In the genomic region with DNA sequence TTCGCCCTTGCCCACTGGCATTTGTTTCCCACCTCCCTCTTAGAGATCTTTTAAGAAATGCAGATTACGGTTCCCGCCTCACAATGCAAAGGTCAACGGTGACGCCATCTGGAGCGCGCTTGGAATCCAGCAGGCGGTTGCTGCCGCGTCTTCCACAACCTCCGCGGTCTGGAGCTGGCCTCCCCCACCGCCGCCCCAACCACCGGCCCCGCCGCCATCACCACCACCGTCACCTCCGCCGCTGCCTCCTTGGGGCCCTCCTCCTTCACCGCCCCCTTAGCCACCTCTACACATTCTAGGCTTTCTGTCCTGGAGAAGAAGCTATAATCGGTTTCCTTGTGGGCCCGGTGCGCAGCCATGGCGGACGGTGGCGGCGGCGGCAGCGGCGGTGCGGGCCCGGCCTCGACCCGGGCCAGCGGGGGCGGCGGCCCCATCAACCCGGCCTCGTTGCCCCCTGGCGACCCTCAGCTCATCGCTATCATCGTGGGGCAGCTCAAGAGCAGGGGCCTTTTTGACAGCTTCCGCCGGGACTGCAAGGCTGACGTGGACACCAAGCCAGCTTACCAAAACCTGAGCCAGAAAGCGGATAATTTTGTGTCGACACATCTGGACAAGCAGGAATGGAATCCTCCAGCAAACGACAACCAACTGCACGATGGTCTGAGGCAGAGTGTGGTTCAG, we compare ENCODE assay signal across 30 cellular contexts. TPM values are rescaled to one million over a fixed set of nuclear protein-coding genes. Genes with fewer than 3 reads are reported as not detected.
"Had no signal": no experiment of that assay in that cellular context is flagged by ENCODE, and none has a peak within 500 bp of the region (broad histone marks: within the 10 kb centered on the region; RNA-seq: fewer than 3 reads in every experiment).

A gene (plus strand): TSS at position 132 of the 681 bp plus-strand sequence. CDS start 226 bp downstream, at position 358.

- DNase-seq: activated B cell treated with CpG ODN at 0.5 μM for 24 hours; activated CD4-positive, alpha-beta memory T cell treated with anti-CD3 and anti-CD28 coated beads for 36 hours; activated CD4-positive, alpha-beta T cell treated with anti-CD3 and anti-CD28 coated beads for 1 hour; activated CD4-positive, alpha-beta T cell treated with anti-CD3 and anti-CD28 coated beads, Interleukin-2, amount 10 ng/mL, durations not matched to agents 24 days and 14 days; activated CD8-positive, alpha-beta memory T cell treated with anti-CD3 and anti-CD28 coated beads for 24 hours; activated effector memory CD4-positive, alpha-beta T cell treated with anti-CD3 and anti-CD28 coated beads, Interleukin-2, amount 50 U/mL, for 16 hours; activated naive CD4-positive, alpha-beta T cell treated with anti-CD3 and anti-CD28 coated beads, Interleukin-2, amount 10 ng/mL, durations not matched to agents 7 days and 5 days; activated naive CD8-positive, alpha-beta T cell treated with anti-CD3 and anti-CD28 coated beads for 36 hours; activated T-cell treated with anti-CD3 and anti-CD28 coated beads, Interleukin-2, amount 50 U/mL, for 4 hours; brain microvascular endothelial cell; MG63; MV-4-11; NCI-H1092 treated with DMSO at 0.1 percent for 48 hours; NCI-H1417 treated with DMSO at 0.1 percent for 48 hours; NCI-H1694; NCI-H2029 treated with DMSO at 0.1 percent for 48 hours; NCI-H345; NCI-H510A; NCI-H69; PC-3; SHP77; SW 1271 had no signal

- H3K36me3 Mint-ChIP-seq: activated CD4-positive, alpha-beta memory T cell treated with anti-CD3 and anti-CD28 coated beads for 36 hours; activated naive CD4-positive, alpha-beta T cell treated with anti-CD3 and anti-CD28 coated beads, Interleukin-2, amount 10 ng/mL, durations not matched to agents 7 days and 5 days; activated naive CD8-positive, alpha-beta T cell treated with anti-CD3 and anti-CD28 coated beads for 36 hours had no signal

- H3K4me3 ChIP-seq: cardiac muscle cell, MG63, SJSA1 had no signal

- H3K4me1 Mint-ChIP-seq: activated naive CD4-positive, alpha-beta T cell treated with anti-CD3 and anti-CD28 coated beads, Interleukin-2, amount 10 ng/mL, durations not matched to agents 7 days and 5 days had no signal

- H3K9me3 Mint-ChIP-seq: activated B cell treated with CpG ODN at 0.5 μM for 24 hours; activated CD4-positive, alpha-beta memory T cell treated with anti-CD3 and anti-CD28 coated beads for 36 hours; activated CD4-positive, alpha-beta T cell treated with anti-CD3 and anti-CD28 coated beads, Interleukin-2, amount 10 ng/mL, durations not matched to agents 24 days and 14 days; activated naive CD4-positive, alpha-beta T cell treated with anti-CD3 and anti-CD28 coated beads, Interleukin-2, amount 10 ng/mL, durations not matched to agents 7 days and 5 days; activated naive CD8-positive, alpha-beta T cell treated with anti-CD3 and anti-CD28 coated beads for 36 hours; activated T-cell treated with anti-CD3 and anti-CD28 coated beads, Interleukin-2, amount 50 U/mL, for 4 hours; T-helper 2 cell treated with Interferon-gamma antibody and Interleukin-4, amounts not matched to agents 5 μg/mL and 100 μg/mL, for 36 hours had no signal

- H3K4me3 Mint-ChIP-seq: activated B cell treated with CpG ODN at 0.5 μM for 24 hours; activated CD4-positive, alpha-beta memory T cell treated with anti-CD3 and anti-CD28 coated beads for 36 hours; activated CD4-positive, alpha-beta T cell treated with anti-CD3 and anti-CD28 coated beads, Interleukin-2, amount 10 ng/mL, durations not matched to agents 24 days and 14 days; activated naive CD4-positive, alpha-beta T cell treated with anti-CD3 and anti-CD28 coated beads, Interleukin-2, amount 10 ng/mL, durations not matched to agents 7 days and 5 days; activated naive CD8-positive, alpha-beta T cell treated with anti-CD3 and anti-CD28 coated beads for 36 hours; activated T-cell treated with anti-CD3 and anti-CD28 coated beads, Interleukin-2, amount 50 U/mL, for 4 hours; IgD-negative memory B cell; T-helper 2 cell treated with Interferon-gamma antibody and Interleukin-4, amounts not matched to agents 5 μg/mL and 100 μg/mL, for 36 hours had no signal

- H3K36me3 ChIP-seq: brain microvascular endothelial cell, cardiac muscle cell, MG63, SJSA1 had no signal

- ATAC-seq: activated T-cell treated with anti-CD3 and anti-CD28 coated beads, Interleukin-2, amount 50 U/mL, for 4 hours; PC-3; SK-N-SH treated with all-trans-retinoic acid at 6 μM for 48 hours had no signal

- H3K27me3 ChIP-seq: brain microvascular endothelial cell, cardiac muscle cell, MG63 had no signal

- H3K9me3 ChIP-seq: MG63, SJSA1 had no signal

- H3K4me1 ChIP-seq: SJSA1 had no signal

- H3K27ac ChIP-seq: brain microvascular endothelial cell, cardiac muscle cell, SJSA1 had no signal

- FAIRE-seq: RCC 7860 had no signal

- H3K27ac Mint-ChIP-seq: activated B cell treated with CpG ODN at 0.5 μM for 24 hours; activated CD4-positive, alpha-beta memory T cell treated with anti-CD3 and anti-CD28 coated beads for 36 hours; activated CD4-positive, alpha-beta T cell treated with anti-CD3 and anti-CD28 coated beads, Interleukin-2, amount 10 ng/mL, durations not matched to agents 24 days and 14 days; activated naive CD4-positive, alpha-beta T cell treated with anti-CD3 and anti-CD28 coated beads, Interleukin-2, amount 10 ng/mL, durations not matched to agents 7 days and 5 days; activated naive CD8-positive, alpha-beta T cell treated with anti-CD3 and anti-CD28 coated beads for 36 hours; IgD-negative memory B cell; T-helper 2 cell treated with Interferon-gamma antibody and Interleukin-4, amounts not matched to agents 5 μg/mL and 100 μg/mL, for 36 hours had no signal

RNA-seq across cellular contexts. Expression of the gene that starts here (rescaled TPM):
- total RNA-seq: activated B cell treated with CpG ODN at 0.5 μM for 24 hours; activated CD4-positive, alpha-beta memory T cell treated with anti-CD3 and anti-CD28 coated beads for 36 hours; activated CD4-positive, alpha-beta T cell treated with anti-CD3 and anti-CD28 coated beads, Interleukin-2, amount 10 ng/mL, durations not matched to agents 24 days and 14 days; activated naive CD8-positive, alpha-beta T cell treated with anti-CD3 and anti-CD28 coated beads for 36 hours; activated T-cell treated with anti-CD3 and anti-CD28 coated beads, Interleukin-2, amount 50 U/mL, for 4 hours; cardiac muscle cell; PC-3; SJSA1; T-helper 1 cell treated with Interleukin-12 subunit alpha and Interleukin-12 subunit beta and Interleukin-4 antibody, amounts not matched to agents 30 ng/mL and 1 ng/mL, for 36 hours had no signal
- polyA plus RNA-seq: adipose tissue, cardiac muscle cell, IgD-negative memory B cell had no signal
